ENCODE assay signal across 7 cellular contexts in genomic region chr1:88892146-88892877, GRCh38. TPM values are rescaled to one million over a fixed set of nuclear protein-coding genes. Genes with fewer than 3 reads are reported as not detected.
DNase-seq lines count a peak whose midpoint lies in the region; ATAC-seq and TF ChIP-seq lines count a peak whose summit lies in the region.

No MANE protein-coding gene starts in this region.

- no peaks in the 10 kb centered on the region for H3K36me3 ChIP-seq in ES-I3 (ENCODE audit: insufficient read depth, low read length)
- H3K36me3 ChIP-seq in gastrocnemius medialis = peaks cover 0 to 6% of the 10 kb centered on the region in 2 donors

- H3K4me1 ChIP-seq in ES-I3 (ENCODE audit: insufficient read depth, low read length) (no peaks in the 10 kb centered on the region), right cardiac atrium (ENCODE audit: control insufficient read depth, insufficient read depth, low read length) (no peaks in the 10 kb centered on the region), gastrocnemius medialis (peaks cover 23 to 28% of the 10 kb centered on the region in 2 donors)

- H3K9me3 ChIP-seq in ES-I3 (ENCODE audit: control insufficient read depth, insufficient read depth, low read length) (no peaks in the 10 kb centered on the region), right cardiac atrium (ENCODE audit: control insufficient read depth, low read length) (no peaks in the 10 kb centered on the region), gastrocnemius medialis (no peaks in the 10 kb centered on the region)

- H3K9ac ChIP-seq in ES-I3 (ENCODE audit: low read depth, low read length) = peak overlapping the region; percentile 94; the same call in 1 of the 2 replicates

- ATAC-seq in right cardiac atrium (no peak), gastrocnemius medialis (peak in 1 of 2 donors; percentile 42), GM19023 (IDR thresholded peaks at IDR 0.05; ENCODE audit: unreplicated experiment) (no peak)

- intact Hi-C loops in right cardiac atrium (cut with DNase I) = no loop called here
- intact Hi-C loops in gastrocnemius medialis (cut with DNase I; ENCODE audit: low total_unique reads) = no loop called here

- no peak for TF ChIP-seq POLR2A in gastrocnemius medialis (IDR thresholded peaks at IDR 0.05)

- H3K27ac ChIP-seq in VCaP (peak overlapping the region; percentile 83), right cardiac atrium (ENCODE audit: low read length) (no peak overlapping the region), gastrocnemius medialis (peak overlapping the region; percentile 92 to 99 (median 97))

- no peak for TF ChIP-seq CTCF in VCaP (conservative IDR thresholded peaks at IDR 0.05)
- no peak for TF ChIP-seq CTCF in gastrocnemius medialis (IDR thresholded peaks at IDR 0.05 in 4 of 5, conservative IDR thresholded peaks at IDR 0.05 in 1 of 5)

- H3K4me3 ChIP-seq in right cardiac atrium (ENCODE audit: low read length) (peak overlapping the region; percentile 75), gastrocnemius medialis (peak overlapping the region; percentile 95 to 100 (median 98))

- DNase-seq in MV-4-11 (lab: John Stamatoyannopoulos, UW) (peak; percentile 80), right cardiac atrium (no peak), gastrocnemius medialis (no peak)
- DNase-seq in stimulated activated CD4-positive, alpha-beta T cell treated with anti-CD3 and anti-CD28 coated beads, Interleukin-2, amount 100 ng/mL, for 24 hours = no peak

- WGBS in right cardiac atrium = 62% methylated on average over 17 of the region's 17 CpGs

- H3K27me3 ChIP-seq in right cardiac atrium (ENCODE audit: control insufficient read depth, insufficient read depth) = no peaks in the 10 kb centered on the region
- H3K27me3 ChIP-seq in gastrocnemius medialis = no peaks in the 10 kb centered on the region

- in situ Hi-C loops in gastrocnemius medialis (cut with MboI; ENCODE audit: low sequenced_read_pairs in 4 of 4) = loop anchor here in 2 of 4 donors (10.0 kb wide), 2 partner anchors 208 to 218 kb away; partner anchors contain the start of gene PKN2 (in 1 of the 2)

RNA-seq across cellular contexts. Expression of gene GTF2B, which starts 0.9 kb away (rescaled TPM):
- total RNA-seq in right cardiac atrium = 10 to 100 TPM; 13.0 to 18.8 (median 14.5) TPM
- 19.5 TPM for polyA plus RNA-seq in right cardiac atrium
- total RNA-seq in gastrocnemius medialis = 10 to 100 TPM; 20.2 to 30.3 (median 24.7) TPM
